ENCODE assay signal across 1 cellular context in the genomic region with DNA sequence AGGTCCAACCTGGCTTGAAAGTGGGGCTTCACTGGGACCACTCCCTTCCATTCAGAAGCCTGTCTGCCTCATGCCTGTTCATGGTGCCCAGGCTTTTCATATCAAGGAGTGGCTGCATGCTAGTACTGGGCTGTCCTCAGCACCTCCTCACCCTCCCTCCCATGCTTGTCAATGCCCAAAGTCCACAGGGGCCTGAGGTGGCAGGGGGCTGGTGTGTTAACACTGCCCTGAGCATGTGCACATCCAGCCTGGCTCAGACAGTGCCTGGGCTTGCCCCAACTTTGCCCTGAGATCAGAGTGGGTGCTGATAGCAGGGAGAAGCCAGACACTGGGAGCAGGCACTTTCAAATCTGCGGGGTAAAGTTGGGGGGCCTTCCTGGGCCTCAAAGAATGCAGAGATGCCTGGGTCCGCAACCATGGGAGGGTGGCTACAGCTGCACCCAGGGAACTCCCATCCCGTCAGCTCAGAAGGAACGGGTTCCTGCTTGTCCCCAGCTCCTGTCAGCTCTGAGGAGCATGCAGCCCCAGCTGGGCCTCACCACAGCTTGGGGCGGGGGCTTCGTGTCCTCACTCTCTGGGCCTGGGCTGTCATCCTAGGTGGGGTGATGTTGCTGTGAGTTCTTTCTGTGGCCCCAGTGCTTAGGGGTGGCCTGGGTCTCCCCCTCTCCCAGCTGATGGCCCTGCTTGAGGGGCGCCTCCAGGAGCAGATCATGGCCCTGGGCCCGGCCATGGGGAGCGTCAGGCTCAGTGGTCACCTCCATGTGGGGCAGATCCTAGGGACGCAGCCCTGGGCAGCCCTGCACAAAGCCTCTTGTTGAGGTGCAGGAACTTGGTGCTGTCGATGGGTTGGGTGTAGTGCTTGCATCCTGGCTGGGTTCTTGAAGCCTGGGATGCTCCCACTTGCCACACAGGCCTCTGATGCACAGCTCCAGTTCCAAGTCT.
TF ChIP-seq lines count a peak whose summit lies in the region.

No MANE protein-coding gene starts in this region.

TF ChIP-seq in H1, 55 proteins besides CTCF, POLR2A, EP300 and RAD21 (continued from another document):
- no peak for TF ChIP-seq ZNF274 (IDR thresholded peaks at IDR 0.05; ENCODE audit: borderline replicate concordance, extremely low read depth, low read length)
